ENCODE assay signal across 17 cellular contexts in the genomic region with DNA sequence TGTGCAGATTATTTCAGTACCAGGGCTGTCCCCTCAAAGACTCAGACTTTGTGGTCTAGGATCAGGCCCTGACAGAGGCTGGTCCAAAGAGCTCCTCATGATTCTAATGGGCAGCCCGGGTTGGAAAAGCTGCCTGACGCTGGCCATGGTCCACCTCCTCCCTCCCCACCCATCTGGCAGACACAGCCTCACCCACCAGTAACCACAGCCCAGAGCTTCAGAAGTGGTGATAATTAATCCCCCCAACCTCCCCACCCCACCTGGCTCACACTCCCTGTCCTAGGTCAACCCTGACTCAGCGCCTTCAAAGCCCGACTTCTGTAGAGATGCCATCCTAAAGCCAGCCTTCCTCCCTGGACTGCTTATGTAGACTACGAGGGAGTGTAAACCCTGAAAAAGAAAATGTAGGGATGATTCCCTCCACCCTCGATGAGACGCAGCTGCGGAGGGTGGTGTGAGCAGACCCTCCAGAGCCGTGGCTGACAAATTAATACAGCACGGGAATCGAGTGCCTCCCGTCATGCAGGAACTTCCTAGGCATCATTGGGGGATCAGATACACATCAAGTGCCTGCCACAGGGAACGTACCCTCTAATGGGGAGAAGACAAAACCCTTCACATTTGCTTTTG. TPM values are rescaled to one million over a fixed set of nuclear protein-coding genes. Genes with fewer than 3 reads are reported as not detected.
DNase-seq lines count a peak whose midpoint lies in the region; ATAC-seq and TF ChIP-seq lines count a peak whose summit lies in the region.
"Had no signal": no experiment of that assay in that cellular context is flagged by ENCODE, and none has a peak within 500 bp of the region (broad histone marks: within the 10 kb centered on the region; RNA-seq: fewer than 3 reads in every experiment).

No MANE protein-coding gene starts in this region.

- H3K27me3 ChIP-seq in right atrium auricular region: no peaks in the 10 kb centered on the region
- no peaks in the 10 kb centered on the region for H3K27me3 ChIP-seq in gastrocnemius medialis
- H3K27me3 ChIP-seq in osteoblast (ENCODE audit: insufficient read depth, low read length): peaks cover 13% of the 10 kb centered on the region

- H3K79me2 ChIP-seq in osteoblast (ENCODE audit: insufficient read depth, low read length): no peaks in the 10 kb centered on the region

- no peak overlapping the region for H3K4me2 ChIP-seq in osteoblast (ENCODE audit: insufficient read depth, low read length)

- H3K27ac ChIP-seq in coronary artery: no peak overlapping the region
- H3K27ac ChIP-seq in right atrium auricular region: peak overlapping the region; percentile 70 to 90
- H3K27ac ChIP-seq in gastrocnemius medialis: peak overlapping the region; percentile 91 to 97 (median 96)
- no peak overlapping the region for H3K27ac ChIP-seq in osteoblast (ENCODE audit: low read depth, low read length)
- H3K27ac ChIP-seq: HL-60, PC-9 had no signal

- H3K4me1 ChIP-seq in right atrium auricular region: peaks cover 0 to 43% of the 10 kb centered on the region in 2 donors
- peaks cover 54 to 66% of the 10 kb centered on the region in 2 donors for H3K4me1 ChIP-seq in gastrocnemius medialis
- no peaks in the 10 kb centered on the region for H3K4me1 ChIP-seq in osteoblast (ENCODE audit: insufficient read depth, low read length)
- H3K4me1 ChIP-seq: HAP-1 had no signal

- H2AFZ ChIP-seq in osteoblast (ENCODE audit: low read length): no peak overlapping the region

- H3K4me3 ChIP-seq in coronary artery: no peak overlapping the region
- no peak overlapping the region for H3K4me3 ChIP-seq in right atrium auricular region
- H3K4me3 ChIP-seq in gastrocnemius medialis: peak overlapping the region; percentile 6 to 28 (median 24)
- H3K4me3 ChIP-seq in osteoblast (ENCODE audit: insufficient read depth, low read length): no peak overlapping the region
- H3K4me3 ChIP-seq: HAP-1, PC-9 had no signal

- DNase-seq in NCI-H524 (lab: John Stamatoyannopoulos, UW) (peak; percentile 57 to 87), coronary artery (ENCODE audit: low spot score) (peak; percentile 41), right atrium auricular region (ENCODE audit: low spot score) (peak; percentile 1), gastrocnemius medialis (peak; percentile 47 to 77), osteoblast (ENCODE audit: insufficient read length, low spot score, missing footprints) (no peak), DMS153 treated with DMSO at 0.1 percent for 48 hours (lab: John Stamatoyannopoulos, UW; ENCODE audit: unreplicated experiment) (no peak), NCI-H510A (lab: John Stamatoyannopoulos, UW) (no peak)
- DNase-seq: ACHN, AML-193, COR-L47, DMS153, NCI-H187, NCI-H345, PC-9 had no signal

- H4K20me1 ChIP-seq in osteoblast (ENCODE audit: insufficient read depth, low read length): no peaks in the 10 kb centered on the region

- H3K9me3 ChIP-seq in right atrium auricular region (no peaks in the 10 kb centered on the region), gastrocnemius medialis (no peaks in the 10 kb centered on the region), osteoblast (ENCODE audit: low read depth, low read length) (no peaks in the 10 kb centered on the region)
- H3K9me3 ChIP-seq: HAP-1 had no signal

- in situ Hi-C loops in gastrocnemius medialis (cut with MboI; ENCODE audit: low sequenced_read_pairs in 4 of 4): loop anchor here in 2 of 4 donors (10.0 kb wide), 2 partner anchors 89 to 99 kb away; no protein-coding TSS in a partner anchor

- no peaks in the 10 kb centered on the region for H3K36me3 ChIP-seq in right atrium auricular region
- no peaks in the 10 kb centered on the region for H3K36me3 ChIP-seq in gastrocnemius medialis
- H3K36me3 ChIP-seq in osteoblast (ENCODE audit: insufficient read depth, low read length): no peaks in the 10 kb centered on the region
- H3K36me3 ChIP-seq: HAP-1 had no signal

- ATAC-seq in gastrocnemius medialis: peak; percentile 1 to 19
- ATAC-seq in HG02938 (IDR thresholded peaks at IDR 0.05; ENCODE audit: unreplicated experiment): no peak

- TF ChIP-seq POLR2A in gastrocnemius medialis (IDR thresholded peaks at IDR 0.05): no peak

- TF ChIP-seq CTCF in coronary artery (IDR thresholded peaks at IDR 0.05) (no peak), right atrium auricular region (IDR thresholded peaks at IDR 0.05) (no peak), gastrocnemius medialis (IDR thresholded peaks at IDR 0.05 in 4 of 5, conservative IDR thresholded peaks at IDR 0.05 in 1 of 5) (no peak), osteoblast (IDR thresholded peaks at IDR 0.05; ENCODE audit: extremely low read depth, low read depth, low read length) (no peak)

- intact Hi-C loops in gastrocnemius medialis (cut with DNase I; ENCODE audit: low total_unique reads): loop anchor here (2.0 to 5.0 kb wide), 5 partner anchors 33 to 257 kb away; a partner anchor contains a TSS

RNA-seq across cellular contexts. Expression of a gene that starts 7.0 kb away (rescaled TPM):
- total RNA-seq in right atrium auricular region (10 to 100 TPM in 1 of 2 donors, 1 to 10 TPM in 1; 9.1 to 10.8 TPM), gastrocnemius medialis (100 to 1,000 TPM in 1 of 4 donors, 10 to 100 TPM in 3; 48.8 to 150 (median 67.0) TPM), osteoblast (under 0.01 and 0.29 TPM in 2 replicates)
- total RNA-seq: PC-9 had no signal

Comparison
In these comparisons a context has a peak if more than half of its experiments do, and no peak if none do; other contexts are left out.
1. DNase-seq: peak in NCI-H524 (2 of 2), coronary artery (single experiment), right atrium auricular region (single experiment) and gastrocnemius medialis (2 of 2); none in osteoblast (single experiment), DMS153 treated with DMSO at 0.1 percent for 48 hours (single experiment) and NCI-H510A (single experiment).
2. H3K27ac ChIP-seq: peak in right atrium auricular region (2 of 2) and gastrocnemius medialis (4 of 4); none in coronary artery (0 of 2) and osteoblast (single experiment).
3. H3K4me3 ChIP-seq: peak in gastrocnemius medialis (4 of 4); none in coronary artery (single experiment), right atrium auricular region (0 of 2) and osteoblast (single experiment).